In genomic region chr17:41812176-41813038, GRCh38 we compare ENCODE assay signal across 8 cellular contexts. TPM values are rescaled to one million over a fixed set of nuclear protein-coding genes. Genes with fewer than 3 reads are reported as not detected.
A peak's percentile ranks its signal among the peaks of the same experiment; 100 is the strongest.
DNase-seq lines count a peak whose midpoint lies in the region; ATAC-seq and TF ChIP-seq lines count a peak whose summit lies in the region.

Gene FKBP10 (plus strand): TSS chr17:41813004. CDS start chr17:41813035, 31 bp downstream.

- H3K27ac ChIP-seq in Peyer's patch, result peak within 1 kb of the TSS; percentile 50 to 83 (median 72)
- peak within 1 kb of the TSS; percentile 83 to 86 for H3K27ac ChIP-seq in uterus

- intact Hi-C loops in Right ventricle myocardium inferior (cut with DNase I), result no loop called here
- intact Hi-C loops in uterus (cut with DNase I; ENCODE audit: low total_unique reads), result no loop called here

- H3K9ac ChIP-seq in adipocyte (ENCODE audit: low read length), result peak within 1 kb of the TSS; percentile 91

- no peak for TF ChIP-seq POLR2A in Peyer's patch (IDR thresholded peaks at IDR 0.05)
- TF ChIP-seq POLR2A in uterus (IDR thresholded peaks at IDR 0.05), result peak in 1 of 2 donors; percentile 13

- DNase-seq in DMS53 (lab: John Stamatoyannopoulos, UW) (peak; percentile 90), Peyer's patch (peak; percentile 41 to 75 (median 64)), adipocyte (ENCODE audit: low read depth) (peak; percentile 93), Right ventricle myocardium inferior (ENCODE audit: missing footprints) (no peak), non-pigmented ciliary epithelial cell (ENCODE audit: low read depth) (peak; percentile 78), uterus (peak; percentile 79 to 81), NCI-H1694 treated with DMSO at 0.1 percent for 48 hours (lab: John Stamatoyannopoulos, UW) (no peak)

- no peaks in the 10 kb centered on the region for H3K36me3 ChIP-seq in Peyer's patch
- H3K36me3 ChIP-seq in adipocyte (ENCODE audit: control insufficient read depth, insufficient read depth, low read length, severe bottlenecking), result no peaks in the 10 kb centered on the region
- H3K36me3 ChIP-seq in uterus, result no peaks in the 10 kb centered on the region

- H3K4me3 ChIP-seq in Peyer's patch, result peak within 1 kb of the TSS; percentile 63 to 95 (median 82)
- peak within 1 kb of the TSS; percentile 86 for H3K4me3 ChIP-seq in adipocyte (ENCODE audit: low read length)
- peak within 1 kb of the TSS; percentile 74 to 78 for H3K4me3 ChIP-seq in uterus

- TF ChIP-seq CTCF in Peyer's patch (IDR thresholded peaks at IDR 0.05) (no peak), uterus (IDR thresholded peaks at IDR 0.05) (no peak)

- ATAC-seq in HG03196 (IDR thresholded peaks at IDR 0.05; ENCODE audit: unreplicated experiment), result peak; percentile 15
- ATAC-seq in Right ventricle myocardium inferior, result peak; percentile 55

- no peaks in the 10 kb centered on the region for H3K9me3 ChIP-seq in Peyer's patch
- H3K9me3 ChIP-seq in adipocyte (ENCODE audit: control insufficient read depth, low read length), result no peaks in the 10 kb centered on the region
- no peaks in the 10 kb centered on the region for H3K9me3 ChIP-seq in uterus

- H3K4me1 ChIP-seq in Peyer's patch (peaks cover 7 to 45% (median 19%) of the 10 kb centered on the region in 4 donors), adipocyte (ENCODE audit: control insufficient read depth, insufficient read depth, low read length) (peaks cover 29% of the 10 kb centered on the region), uterus (peaks cover 0 to 7% of the 10 kb centered on the region in 2 donors)

- H3K27me3 ChIP-seq in Peyer's patch, result no peaks in the 10 kb centered on the region
- H3K27me3 ChIP-seq in adipocyte (replicated peaks; ENCODE audit: control insufficient read depth, insufficient read depth, low read length), result no peaks in the 10 kb centered on the region
- H3K27me3 ChIP-seq in uterus, result no peaks in the 10 kb centered on the region

RNA-seq across cellular contexts. Expression of gene FKBP10, which starts in this region (rescaled TPM):
- total RNA-seq in Peyer's patch (100 to 1,000 TPM in 1 of 4 donors, 10 to 100 TPM in 2, 1 to 10 TPM in 1; 7.2 to 130 (median 11.2) TPM), Right ventricle myocardium inferior (11.7 TPM), uterus (100 to 1,000 TPM in 2 of 4 donors, 10 to 100 TPM in 2; 22.9 to 226 (median 89.5) TPM)

Comparison
In these comparisons a context has a peak if more than half of its experiments do, and no peak if none do; other contexts are left out.
1. DNase-seq: peak in DMS53 (single experiment), Peyer's patch (3 of 3), adipocyte (single experiment), non-pigmented ciliary epithelial cell (single experiment) and uterus (2 of 2); none in Right ventricle myocardium inferior (single experiment) and NCI-H1694 treated with DMSO at 0.1 percent for 48 hours (single experiment).
2. Peak in every context shown above with its lines, with median percentiles within 50 percentile points of each other: H3K4me3 ChIP-seq.